ENCODE assay signal across 25 cellular contexts in genomic region chr6:122141246-122141645, GRCh38.
"Had no signal": no experiment of that assay in that cellular context is flagged by ENCODE, and none has a peak within 500 bp of the region (broad histone marks: within the 10 kb centered on the region; RNA-seq: fewer than 3 reads in every experiment).

No MANE protein-coding gene starts in this region.

- H3K4me1 ChIP-seq: colonic mucosa, esophagus squamous epithelium, foreskin keratinocyte, gastrocnemius medialis, heart right ventricle had no signal

- ATAC-seq: effector memory CD8-positive, alpha-beta T cell; esophagus mucosa; foreskin keratinocyte; gastrocnemius medialis; gastroesophageal sphincter; heart left ventricle; heart right ventricle had no signal

- H2AFZ ChIP-seq: hepatocyte had no signal

- H3K4me3 ChIP-seq: colonic mucosa, coronary artery, dorsolateral prefrontal cortex, esophagus muscularis mucosa, esophagus squamous epithelium, gastrocnemius medialis, gastroesophageal sphincter, heart left ventricle, heart right ventricle, hepatocyte had no signal

- DNase-seq: colonic mucosa; cortex of kidney; dermis blood vessel endothelial cell; dorsolateral prefrontal cortex; effector CD4-positive, alpha-beta T cell; effector CD8-positive, alpha-beta T cell; effector memory CD4-positive, alpha-beta T cell; effector memory CD8-positive, alpha-beta T cell; endodermal cell; erythroblast; esophagus squamous epithelium; foreskin fibroblast; foreskin keratinocyte; foreskin melanocyte; gastrocnemius medialis; glutamatergic neuron; head of caudate nucleus; heart left ventricle; heart right ventricle had no signal

- H3K27me3 ChIP-seq: colonic mucosa, dorsolateral prefrontal cortex, esophagus muscularis mucosa, esophagus squamous epithelium, foreskin keratinocyte, gastrocnemius medialis, gastroesophageal sphincter, heart left ventricle, heart right ventricle, hepatocyte had no signal

- H3K4me2 ChIP-seq: hepatocyte had no signal

- H3K9me3 ChIP-seq: colonic mucosa, esophagus muscularis mucosa, esophagus squamous epithelium, gastrocnemius medialis, gastroesophageal sphincter, heart left ventricle, heart right ventricle had no signal

- H3K79me2 ChIP-seq: hepatocyte had no signal

- H3K27ac ChIP-seq: colonic mucosa, coronary artery, dorsolateral prefrontal cortex, epithelial cell of prostate, esophagus muscularis mucosa, esophagus squamous epithelium, foreskin keratinocyte, gastrocnemius medialis, gastroesophageal sphincter, heart left ventricle, heart right ventricle, hepatocyte had no signal

- H3K36me3 ChIP-seq: colonic mucosa, esophagus muscularis mucosa, esophagus squamous epithelium, gastrocnemius medialis, gastroesophageal sphincter, heart left ventricle, heart right ventricle had no signal
